ENCODE assay signal across 9 cellular contexts in genomic region chr9:72915659-72916058, GRCh38. TPM values are rescaled to one million over a fixed set of nuclear protein-coding genes. Genes with fewer than 3 reads are reported as not detected.
"Had no signal": no experiment of that assay in that cellular context is flagged by ENCODE, and none has a peak within 500 bp of the region (broad histone marks: within the 10 kb centered on the region; RNA-seq: fewer than 3 reads in every experiment).

No MANE protein-coding gene starts in this region.

- ATAC-seq: GM12878 had no signal

- H3K4me3 ChIP-seq: GM12878 had no signal

- DNase-seq: GDM1, GF-D8 had no signal

- FAIRE-seq: G401.6, GM12878, GM12891, GM12892, GM18507, GM19239 had no signal

RNA-seq across cellular contexts. Expression of gene ALDH1A1, which starts 37.2 kb away (rescaled TPM):
- total RNA-seq: G401 had no signal
